ENCODE assay signal across 21 cellular contexts in the genomic region with DNA sequence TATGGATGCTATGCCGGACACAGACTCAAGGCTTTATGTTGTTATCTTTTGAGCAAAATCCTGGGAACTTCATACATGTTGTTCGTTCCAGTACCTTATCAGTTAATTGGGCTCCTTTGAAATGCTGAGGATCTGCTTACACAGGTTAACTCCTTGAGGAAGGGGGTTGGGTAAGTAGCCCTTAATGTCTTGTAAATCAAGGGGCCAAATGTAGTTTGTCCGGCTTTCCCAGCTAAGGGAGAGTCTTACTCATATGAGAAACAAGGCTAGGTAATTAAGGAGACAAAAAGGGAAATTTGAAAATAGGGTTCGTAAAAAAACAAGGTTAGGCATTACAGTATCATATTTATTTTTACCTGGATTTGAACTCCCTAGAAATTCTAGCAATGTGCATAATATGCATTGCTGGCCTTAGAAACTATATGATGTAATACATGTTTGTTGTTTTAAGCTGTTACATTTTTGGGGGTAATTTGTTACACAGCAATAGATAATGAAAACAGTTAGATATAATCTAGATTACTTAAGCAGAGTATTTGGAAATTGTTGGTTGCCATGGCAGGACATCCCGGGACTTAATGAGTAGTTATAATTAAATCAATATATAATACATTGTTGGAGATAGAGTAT. TPM values are rescaled to one million over a fixed set of nuclear protein-coding genes. Genes with fewer than 3 reads are reported as not detected.
"Had no signal": no experiment of that assay in that cellular context is flagged by ENCODE, and none has a peak within 500 bp of the region (broad histone marks: within the 10 kb centered on the region; RNA-seq: fewer than 3 reads in every experiment).

No MANE protein-coding gene starts in this region.

- ATAC-seq: natural killer cell; stimulated activated naive CD8-positive, alpha-beta T cell treated with anti-CD3 and anti-CD28 coated beads, Interleukin-15, Interleukin-2, amounts not matched to agents 100 U/mL and 50 U/mL, for 24 hours had no signal

- H3K36me3 ChIP-seq: left ventricle myocardium inferior, right atrium auricular region, transverse colon had no signal

- H3K36me3 Mint-ChIP-seq: natural killer cell had no signal

- H3K4me1 ChIP-seq: left ventricle myocardium inferior, right atrium auricular region, transverse colon had no signal

- FAIRE-seq: astrocyte, bronchial epithelial cell, frontal cortex, keratinocyte had no signal

- H3K9me3 Mint-ChIP-seq: activated CD4-positive, alpha-beta T cell treated with anti-CD3 and anti-CD28 coated beads, Interleukin-2, amount 10 ng/mL, durations not matched to agents 7 days and 5 days; dendritic cell treated with granulocyte-macrophage colony-stimulating factor and Interleukin-4, amounts not matched to agents 40 ng/mL and 50 ng/mL, for 4 days; natural killer cell; T-helper 1 cell treated with Interleukin-12 subunit alpha and Interleukin-12 subunit beta and Interleukin-4 antibody, amounts not matched to agents 30 μg/mL and 1 μg/mL, for 36 hours had no signal

- H3K27ac Mint-ChIP-seq: natural killer cell, progenitor cell of endocrine pancreas had no signal

- H3K4me3 ChIP-seq: left ventricle myocardium inferior, right atrium auricular region, skin epidermis, transverse colon had no signal

- H3K27me3 ChIP-seq: right atrium auricular region, transverse colon had no signal

- H3K4me3 Mint-ChIP-seq: activated CD4-positive, alpha-beta T cell treated with anti-CD3 and anti-CD28 coated beads, Interleukin-2, amount 10 ng/mL, durations not matched to agents 7 days and 5 days; dendritic cell treated with granulocyte-macrophage colony-stimulating factor and Interleukin-4, amounts not matched to agents 40 ng/mL and 50 ng/mL, for 4 days; natural killer cell had no signal

- H3K27me3 Mint-ChIP-seq: activated CD4-positive, alpha-beta T cell treated with anti-CD3 and anti-CD28 coated beads, Interleukin-2, amount 10 ng/mL, durations not matched to agents 7 days and 5 days; progenitor cell of endocrine pancreas had no signal

- DNase-seq: activated CD4-positive, alpha-beta T cell treated with anti-CD3 and anti-CD28 coated beads, Interleukin-2, amount 10 ng/mL, durations not matched to agents 7 days and 5 days; activated CD4-positive, CD25-positive, alpha-beta regulatory T cell; activated CD8-positive, alpha-beta memory T cell treated with anti-CD3 and anti-CD28 coated beads for 24 hours; effector memory CD4-positive, alpha-beta T cell; head of caudate nucleus; left ventricle myocardium inferior; natural killer cell; occipital lobe; stimulated activated CD4-positive, alpha-beta T cell treated with anti-CD3 and anti-CD28 coated beads, Interleukin-4, amount 100 ng/mL, for 24 hours; stimulated activated CD8-positive, alpha-beta memory T cell treated with anti-CD3 and anti-CD28 coated beads, Interleukin-4, amount 100 ng/mL, for 48 hours; stimulated activated naive CD8-positive, alpha-beta T cell treated with anti-CD3 and anti-CD28 coated beads, Interleukin-15, Interleukin-2, amounts not matched to agents 100 U/mL and 50 U/mL, for 24 hours; transverse colon had no signal

- H3K9me3 ChIP-seq: left ventricle myocardium inferior, right atrium auricular region, transverse colon had no signal

- H3K27ac ChIP-seq: left ventricle myocardium inferior, right atrium auricular region, skin epidermis, transverse colon had no signal

RNA-seq across cellular contexts. Expression of a gene that starts 48.0 kb away (rescaled TPM):
- total RNA-seq: left ventricle myocardium inferior, natural killer cell had no signal
